8 cellular contexts compared by ENCODE assay signal in genomic region chr7:92831716-92832622, GRCh38. TPM values are rescaled to one million over a fixed set of nuclear protein-coding genes. Genes with fewer than 3 reads are reported as not detected.
DNase-seq lines count a peak whose midpoint lies in the region; ATAC-seq and TF ChIP-seq lines count a peak whose summit lies in the region.

No MANE protein-coding gene starts in this region.

- H3K4me3 ChIP-seq in right atrium auricular region (peak overlapping the region; percentile 84 to 86), trophoblast cell (ENCODE audit: low read depth, low read length) (peak overlapping the region; percentile 92)

- H3K18ac ChIP-seq in trophoblast cell (ENCODE audit: low read length) = no peak overlapping the region

- peak overlapping the region; percentile 43 for H2BK120ac ChIP-seq in trophoblast cell (ENCODE audit: insufficient read depth, low read length, poor library complexity)

- peaks cover 7% of the 10 kb centered on the region for H3K36me3 Mint-ChIP-seq in T-helper 17 cell (ENCODE audit: low read depth)

- H3K79me2 ChIP-seq in trophoblast cell (ENCODE audit: control insufficient read depth, insufficient read depth, low read length, poor library complexity) = peaks cover 29% of the 10 kb centered on the region

- intact Hi-C loops in left ventricle myocardium superior (cut with micrococcal nuclease) = loop anchor here (5.0 kb wide), 2 partner anchors 135 to 210 kb away; no protein-coding TSS in a partner anchor

- no peak overlapping the region for H2AFZ ChIP-seq in trophoblast cell (ENCODE audit: insufficient read depth, low read length, poor library complexity)

- peak overlapping the region; percentile 68 for H4K91ac ChIP-seq in trophoblast cell (ENCODE audit: low read depth, low read length)

- ATAC-seq in left ventricle myocardium superior (no peak), T-helper 17 cell (no peak), HG03159 (IDR thresholded peaks at IDR 0.05; ENCODE audit: unreplicated experiment) (no peak)

- H3K27me3 ChIP-seq in right atrium auricular region = no peaks in the 10 kb centered on the region
- H3K27me3 ChIP-seq in trophoblast cell (ENCODE audit: insufficient read depth, low read length) = no peaks in the 10 kb centered on the region

- H3K27me3 Mint-ChIP-seq in T-helper 17 cell = no peaks in the 10 kb centered on the region

- H3K4me2 ChIP-seq in trophoblast cell (ENCODE audit: low read length) = peak overlapping the region; percentile 95

- peak overlapping the region; percentile 12 for H3K4ac ChIP-seq in trophoblast cell (ENCODE audit: low read depth, low read length)

- peak overlapping the region; percentile 95 for H3K27ac ChIP-seq in right atrium auricular region
- peak overlapping the region; percentile 74 for H3K27ac ChIP-seq in trophoblast cell (ENCODE audit: low read depth, low read length)

- no peak overlapping the region for H3K9ac ChIP-seq in trophoblast cell (ENCODE audit: low read length)

- DNase-seq in right atrium auricular region (ENCODE audit: low spot score) (no peak), left ventricle myocardium superior (no peak), T-helper 17 cell (no peak), fibroblast of gingiva (ENCODE audit: low read depth) (peak; percentile 81), trophoblast cell (peak; percentile 58 to 78), islet precursor cell (no peak), LoVo (ENCODE audit: low spot score) (no peak)

- H3K79me1 ChIP-seq in trophoblast cell (ENCODE audit: low read length) = peaks cover 42% of the 10 kb centered on the region

- peaks cover 42% of the 10 kb centered on the region for H3K4me1 Mint-ChIP-seq in T-helper 17 cell

- no CpG with 5 or more reads among the region's 8 CpGs for WGBS in trophoblast cell (ENCODE audit: extremely low coverage, insufficient coverage, insufficient read length)

- TF ChIP-seq CTCF in right atrium auricular region (IDR thresholded peaks at IDR 0.05) = no peak

- no peaks in the 10 kb centered on the region for H3K9me3 ChIP-seq in right atrium auricular region
- H3K9me3 ChIP-seq in T-helper 17 cell (ENCODE audit: control insufficient read depth, low read length, poor library complexity, severe bottlenecking) = no peaks in the 10 kb centered on the region
- H3K9me3 ChIP-seq in trophoblast cell (ENCODE audit: insufficient read depth, low read depth, low read length) = no peaks in the 10 kb centered on the region

- H3K4me1 ChIP-seq in right atrium auricular region = peaks cover 0 to 41% of the 10 kb centered on the region in 2 donors
- peaks cover 0 to 6% of the 10 kb centered on the region in 2 experiments for H3K4me1 ChIP-seq in trophoblast cell (ENCODE audit: control insufficient read depth in 1 of 2, insufficient read depth in 2 of 2, low read length in 2 of 2)

- peak overlapping the region; percentile 99 for H3K4me3 Mint-ChIP-seq in T-helper 17 cell

- no peak overlapping the region for H2BK12ac ChIP-seq in trophoblast cell (ENCODE audit: low read length)

- no peak overlapping the region for H3K23ac ChIP-seq in trophoblast cell (ENCODE audit: low read length)

- no peak overlapping the region for H4K8ac ChIP-seq in trophoblast cell (ENCODE audit: low read depth, low read length)

- no peaks in the 10 kb centered on the region for H3K36me3 ChIP-seq in right atrium auricular region
- peaks cover 0 to 5% of the 10 kb centered on the region in 2 experiments for H3K36me3 ChIP-seq in trophoblast cell (ENCODE audit: control insufficient read depth in 1 of 2, insufficient read depth in 2 of 2, low read length in 2 of 2)

- no peak overlapping the region for H4K12ac ChIP-seq in trophoblast cell (ENCODE audit: low read depth, low read length)

- no peak overlapping the region for H3K14ac ChIP-seq in trophoblast cell (ENCODE audit: low read length)

- H2BK5ac ChIP-seq in trophoblast cell (ENCODE audit: low read depth, low read length, poor library complexity) = no peak overlapping the region

- peak overlapping the region; percentile 97 for H3K27ac Mint-ChIP-seq in T-helper 17 cell

- no peak overlapping the region for H2AK5ac ChIP-seq in trophoblast cell (ENCODE audit: low read length)

RNA-seq across cellular contexts. Expression of gene CDK6, which starts 4.4 kb away (rescaled TPM):
- total RNA-seq in right atrium auricular region (10 to 100 TPM; 10.6 to 12.4 TPM), left ventricle myocardium superior (27.5 TPM), T-helper 17 cell (10 to 100 TPM; 61.5 to 63.7 TPM)
- 29.5 and 33.6 TPM in 2 replicates for polyA plus RNA-seq in trophoblast cell (2013)

Comparison
In these comparisons a context has a peak if more than half of its experiments do, and no peak if none do; other contexts are left out.
1. DNase-seq: peak in fibroblast of gingiva (single experiment) and trophoblast cell (2 of 2); none in right atrium auricular region (single experiment), left ventricle myocardium superior (single experiment), T-helper 17 cell (0 of 3), islet precursor cell (single experiment) and LoVo (single experiment).